1 cellular context compared by ENCODE assay signal in genomic region chr19:2426661-2427322, GRCh38.
A peak's percentile ranks its signal among the peaks of the same experiment; 100 is the strongest.
TF ChIP-seq lines count a peak whose summit lies in the region.

No MANE protein-coding gene starts in this region.

TF ChIP-seq in HepG2, 621 proteins besides CTCF, POLR2A, EP300 and RAD21 (continued from another document):
- TF ChIP-seq GMEB1 (CRISPR knock-in tag; IDR thresholded peaks at IDR 0.05; ENCODE audit: borderline replicate concordance) (no peak), JARID2 (CRISPR knock-in tag; IDR thresholded peaks at IDR 0.05; ENCODE audit: insufficient replicate concordance) (no peak), BCL6 (CRISPR knock-in tag; IDR thresholded peaks at IDR 0.05) (no peak), TEAD3 (CRISPR knock-in tag; optimal IDR thresholded peaks at IDR 0.05; ENCODE audit: borderline replicate concordance) (no peak), SP2 (CRISPR knock-in tag; IDR thresholded peaks at IDR 0.05) (no peak), MXD4 (CRISPR knock-in tag; IDR thresholded peaks at IDR 0.05) (peak; percentile 79), MAZ (IDR thresholded peaks at IDR 0.05; ENCODE audit: borderline replicate concordance, low read depth, low read length) (no peak), MAZ (CRISPR knock-in tag; IDR thresholded peaks at IDR 0.05; ENCODE audit: low read depth) (peak; percentile 23; the same call in 1 of the 2 replicates), ATAD3A (CRISPR knock-in tag; IDR thresholded peaks at IDR 0.05) (no peak), ZNF180 (CRISPR knock-in tag; IDR thresholded peaks at IDR 0.05; ENCODE audit: borderline replicate concordance, low read depth) (no peak), BHLHE40 (IDR thresholded peaks at IDR 0.05; ENCODE audit: low read length) (peak; percentile 84), ZNF749 (CRISPR knock-in tag; IDR thresholded peaks at IDR 0.05; ENCODE audit: borderline replicate concordance) (0 out of 2 replicates have a peak, but pooled peaks have one; percentile 8), ZNF878 (CRISPR knock-in tag; IDR thresholded peaks at IDR 0.05) (no peak), ZNF879 (CRISPR knock-in tag; IDR thresholded peaks at IDR 0.05) (no peak; the same call in 1 of the 2 replicates), PAWR (CRISPR knock-in tag; IDR thresholded peaks at IDR 0.05; ENCODE audit: borderline replicate concordance) (no peak), ZNF556 (CRISPR knock-in tag; IDR thresholded peaks at IDR 0.05; ENCODE audit: borderline replicate concordance) (no peak), CBFB (CRISPR knock-in tag; IDR thresholded peaks at IDR 0.05) (peak; percentile 25; the same call in 1 of the 2 replicates), ZHX2 (IDR thresholded peaks at IDR 0.05; ENCODE audit: low read depth) (no peak), ZHX2 (CRISPR knock-in tag; IDR thresholded peaks at IDR 0.05; ENCODE audit: borderline replicate concordance) (no peak), ZNF12 (CRISPR knock-in tag; IDR thresholded peaks at IDR 0.05) (no peak), SIX1 (CRISPR knock-in tag; IDR thresholded peaks at IDR 0.05; ENCODE audit: borderline replicate concordance) (no peak), PPARG (CRISPR knock-in tag; conservative IDR thresholded peaks at IDR 0.05) (0 out of 2 replicates have a peak, but pooled peaks have one; percentile 18), POLR2AphosphoS2 (IDR thresholded peaks at IDR 0.05; ENCODE audit: low read depth, low read length) (no peak), PTBP1 (IDR thresholded peaks at IDR 0.05; ENCODE audit: low read depth, low read length, poor library complexity, severe bottlenecking) (no peak), SCMH1 (CRISPR knock-in tag; IDR thresholded peaks at IDR 0.05; ENCODE audit: borderline replicate concordance) (no peak), ZNF570 (CRISPR knock-in tag; IDR thresholded peaks at IDR 0.05; ENCODE audit: borderline replicate concordance) (no peak), ZNF619 (CRISPR knock-in tag; IDR thresholded peaks at IDR 0.05) (no peak), NCOA1 (CRISPR knock-in tag; IDR thresholded peaks at IDR 0.05) (0 out of 2 replicates have a peak, but pooled peaks have one; percentile 8), NR2F2 (IDR thresholded peaks at IDR 0.05; ENCODE audit: borderline replicate concordance, low read depth) (peak; percentile 17; the same call in 1 of the 2 replicates), NKX3-1 (CRISPR knock-in tag; IDR thresholded peaks at IDR 0.05) (no peak), RCOR2 (CRISPR knock-in tag; IDR thresholded peaks at IDR 0.05) (no peak), ZNF430 (CRISPR knock-in tag; IDR thresholded peaks at IDR 0.05) (peak; percentile 67), ZNF441 (CRISPR knock-in tag; IDR thresholded peaks at IDR 0.05; ENCODE audit: borderline replicate concordance) (0 out of 2 replicates have a peak, but pooled peaks have one; percentile 46), ZNF710 (CRISPR knock-in tag; IDR thresholded peaks at IDR 0.05; ENCODE audit: borderline replicate concordance) (no peak), TFDP1 (CRISPR knock-in tag; IDR thresholded peaks at IDR 0.05; ENCODE audit: borderline replicate concordance) (peak; percentile 71)
- TF ChIP-seq, protein P1, sequence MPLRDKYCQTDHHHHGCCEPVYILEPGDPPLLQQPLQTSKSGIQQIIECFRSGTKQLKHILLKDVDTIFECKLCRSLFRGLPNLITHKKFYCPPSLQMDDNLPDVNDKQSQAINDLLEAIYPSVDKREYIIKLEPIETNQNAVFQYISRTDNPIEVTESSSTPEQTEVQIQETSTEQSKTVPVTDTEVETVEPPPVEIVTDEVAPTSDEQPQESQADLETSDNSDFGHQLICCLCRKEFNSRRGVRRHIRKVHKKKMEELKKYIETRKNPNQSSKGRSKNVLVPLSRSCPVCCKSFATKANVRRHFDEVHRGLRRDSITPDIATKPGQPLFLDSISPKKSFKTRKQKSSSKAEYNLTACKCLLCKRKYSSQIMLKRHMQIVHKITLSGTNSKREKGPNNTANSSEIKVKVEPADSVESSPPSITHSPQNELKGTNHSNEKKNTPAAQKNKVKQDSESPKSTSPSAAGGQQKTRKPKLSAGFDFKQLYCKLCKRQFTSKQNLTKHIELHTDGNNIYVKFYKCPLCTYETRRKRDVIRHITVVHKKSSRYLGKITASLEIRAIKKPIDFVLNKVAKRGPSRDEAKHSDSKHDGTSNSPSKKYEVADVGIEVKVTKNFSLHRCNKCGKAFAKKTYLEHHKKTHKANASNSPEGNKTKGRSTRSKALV (CRISPR knock-in tag; IDR thresholded peaks at IDR 0.05): 0 out of 2 replicates have a peak, but pooled peaks have one; percentile 3
- TF ChIP-seq, protein P2, sequence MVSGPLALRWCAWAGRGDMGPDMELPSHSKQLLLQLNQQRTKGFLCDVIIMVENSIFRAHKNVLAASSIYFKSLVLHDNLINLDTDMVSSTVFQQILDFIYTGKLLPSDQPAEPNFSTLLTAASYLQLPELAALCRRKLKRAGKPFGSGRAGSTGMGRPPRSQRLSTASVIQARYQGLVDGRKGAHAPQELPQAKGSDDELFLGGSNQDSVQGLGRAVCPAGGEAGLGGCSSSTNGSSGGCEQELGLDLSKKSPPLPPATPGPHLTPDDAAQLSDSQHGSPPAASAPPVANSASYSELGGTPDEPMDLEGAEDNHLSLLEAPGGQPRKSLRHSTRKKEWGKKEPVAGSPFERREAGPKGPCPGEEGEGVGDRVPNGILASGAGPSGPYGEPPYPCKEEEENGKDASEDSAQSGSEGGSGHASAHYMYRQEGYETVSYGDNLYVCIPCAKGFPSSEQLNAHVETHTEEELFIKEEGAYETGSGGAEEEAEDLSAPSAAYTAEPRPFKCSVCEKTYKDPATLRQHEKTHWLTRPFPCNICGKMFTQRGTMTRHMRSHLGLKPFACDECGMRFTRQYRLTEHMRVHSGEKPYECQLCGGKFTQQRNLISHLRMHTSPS (CRISPR knock-in tag; IDR thresholded peaks at IDR 0.05; ENCODE audit: low read depth): no peak
